ENCODE assay signal across 10 cellular contexts in genomic region chr1:27630859-27631491, GRCh38. TPM values are rescaled to one million over a fixed set of nuclear protein-coding genes. Genes with fewer than 3 reads are reported as not detected.
DNase-seq lines count a peak whose midpoint lies in the region; ATAC-seq and TF ChIP-seq lines count a peak whose summit lies in the region.
"Had no signal": no experiment of that assay in that cellular context is flagged by ENCODE, and none has a peak within 500 bp of the region (broad histone marks: within the 10 kb centered on the region; RNA-seq: fewer than 3 reads in every experiment).

No MANE protein-coding gene starts in this region.

- WGBS in right cardiac atrium, result 49% methylated on average over 5 of the region's 5 CpGs
- WGBS in tibial nerve, 2 donors, result 46 to 49% methylated on average over 5 of the region's 5 CpGs

- H3K27me3 Mint-ChIP-seq in T-helper 1 cell treated with Interleukin-12 subunit alpha and Interleukin-12 subunit beta and Interleukin-4 antibody, amounts not matched to agents 30 μg/mL and 1 μg/mL, for 36 hours (ENCODE audit: low read depth), result peaks cover 4% of the 10 kb centered on the region

- intact Hi-C loops in right cardiac atrium (cut with DNase I), result no loop called here

- H3K27me3 ChIP-seq in right cardiac atrium (ENCODE audit: control insufficient read depth, insufficient read depth) (no peaks in the 10 kb centered on the region), tibial nerve (peaks cover 0 to 9% of the 10 kb centered on the region in 2 donors)

- no peaks in the 10 kb centered on the region for H3K36me3 Mint-ChIP-seq in T-helper 1 cell treated with Interleukin-12 subunit alpha and Interleukin-12 subunit beta and Interleukin-4 antibody, amounts not matched to agents 30 μg/mL and 1 μg/mL, for 36 hours (ENCODE audit: low read depth)

- H3K9me3 Mint-ChIP-seq in T-helper 1 cell treated with Interleukin-12 subunit alpha and Interleukin-12 subunit beta and Interleukin-4 antibody, amounts not matched to agents 30 μg/mL and 1 μg/mL, for 36 hours, result no peaks in the 10 kb centered on the region

- no peaks in the 10 kb centered on the region for H3K36me3 ChIP-seq in tibial nerve

- peak overlapping the region; percentile 66 for H3K27ac Mint-ChIP-seq in T-helper 1 cell treated with Interleukin-12 subunit alpha and Interleukin-12 subunit beta and Interleukin-4 antibody, amounts not matched to agents 30 μg/mL and 1 μg/mL, for 36 hours

- no peaks in the 10 kb centered on the region for H3K9me3 ChIP-seq in right cardiac atrium (ENCODE audit: control insufficient read depth, low read length)
- H3K9me3 ChIP-seq in tibial nerve, result no peaks in the 10 kb centered on the region

- TF ChIP-seq CTCF in tibial nerve (IDR thresholded peaks at IDR 0.05), result no peak

- H3K4me3 Mint-ChIP-seq in T-helper 1 cell treated with Interleukin-12 subunit alpha and Interleukin-12 subunit beta and Interleukin-4 antibody, amounts not matched to agents 30 μg/mL and 1 μg/mL, for 36 hours, result peak overlapping the region; percentile 23

- H3K4me1 Mint-ChIP-seq in T-helper 1 cell treated with Interleukin-12 subunit alpha and Interleukin-12 subunit beta and Interleukin-4 antibody, amounts not matched to agents 30 μg/mL and 1 μg/mL, for 36 hours (ENCODE audit: low read depth), result peaks cover 51% of the 10 kb centered on the region

- no peak for DNase-seq in T-helper 1 cell
- peak; percentile 71 for DNase-seq in SW480 (ENCODE audit: low spot score)
- DNase-seq in right cardiac atrium, result peak in 2 of 3 donors; percentile 67 to 76
- peak in 1 of 2 donors; percentile 43 for DNase-seq in tibial nerve (ENCODE audit: low spot score in 2 of 2)
- no peak for DNase-seq in T-helper 9 cell
- no peak for DNase-seq in superior temporal gyrus (ENCODE audit: extremely low spot score)
- no peak for DNase-seq in activated effector memory CD4-positive, alpha-beta T cell treated with Interleukin-2 at 50 U/mL for 16 hours
- DNase-seq: mesendoderm had no signal

- no peak for TF ChIP-seq POLR2A in tibial nerve (IDR thresholded peaks at IDR 0.05)

- H3K27ac ChIP-seq in right cardiac atrium (ENCODE audit: low read length) (peak overlapping the region; percentile 91), tibial nerve (peak overlapping the region; percentile 36 to 78 (median 73))

- H3K4me1 ChIP-seq in right cardiac atrium (ENCODE audit: control insufficient read depth, insufficient read depth, low read length) (peaks cover 19% of the 10 kb centered on the region), tibial nerve (peaks cover 0 to 66% (median 29%) of the 10 kb centered on the region in 4 donors)

- peak; percentile 59 to 77 for ATAC-seq in right cardiac atrium

- H3K4me3 ChIP-seq in right cardiac atrium (ENCODE audit: low read length) (no peak overlapping the region), tibial nerve (no peak overlapping the region)

- peak in 1 of 2 donors; percentile 64 for TF ChIP-seq EP300 in tibial nerve (IDR thresholded peaks at IDR 0.05)

RNA-seq across cellular contexts. Expression of gene FGR, which starts 4.0 kb away (rescaled TPM):
- total RNA-seq in right cardiac atrium (10 to 100 TPM in 1 of 4 donors, 1 to 10 TPM in 3; 3.2 to 12.6 (median 5.1) TPM), tibial nerve (10 to 100 TPM; 18.4 to 63.9 (median 22.6) TPM)
- polyA plus RNA-seq in right cardiac atrium, result 3.5 TPM
- total RNA-seq: A172 had no signal

RNA-seq across cellular contexts. Expression of gene AHDC1, which starts 27.0 kb away (rescaled TPM):
- total RNA-seq in right cardiac atrium, result 10 to 100 TPM; 40.4 to 53.5 (median 50.6) TPM
- polyA plus RNA-seq in right cardiac atrium, result 26.3 TPM
- 10 to 100 TPM; 26.4 to 39.9 (median 34.6) TPM for total RNA-seq in tibial nerve

RNA-seq across cellular contexts. Expression of gene IFI6, which starts 41.0 kb away (rescaled TPM):
- total RNA-seq in right cardiac atrium (100 to 1,000 TPM in 1 of 4 donors, 10 to 100 TPM in 3; 46.2 to 145 (median 57.8) TPM), tibial nerve (10 to 100 TPM; 28.2 to 79.3 (median 69.4) TPM)
- polyA plus RNA-seq in right cardiac atrium, result 68.1 TPM

Comparison
In these comparisons a context has a peak if more than half of its experiments do, and no peak if none do; other contexts are left out.
1. DNase-seq: peak in SW480 (single experiment) and right cardiac atrium (2 of 3); none in T-helper 1 cell (0 of 5), T-helper 9 cell (single experiment), superior temporal gyrus (single experiment) and activated effector memory CD4-positive, alpha-beta T cell treated with Interleukin-2 at 50 U/mL for 16 hours (single experiment).